In the genomic region with DNA sequence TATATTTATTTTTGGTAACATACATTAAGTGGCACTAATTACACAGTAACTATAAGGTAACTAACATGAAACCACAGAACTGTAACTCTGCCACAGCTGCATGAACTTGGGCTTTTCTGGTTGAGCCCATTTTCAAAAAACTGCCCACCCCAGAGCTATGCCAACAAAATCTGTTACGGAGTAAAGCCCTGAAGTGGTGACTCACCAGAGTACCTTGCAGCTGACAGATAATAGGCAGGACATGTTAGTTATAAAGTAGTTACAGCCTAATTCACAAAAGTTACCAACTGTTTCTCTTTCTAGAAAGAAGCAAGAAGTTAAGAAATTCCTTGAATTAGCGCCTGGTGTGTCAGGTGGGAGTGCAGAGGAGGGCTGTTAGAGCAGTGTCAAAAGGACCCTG, we compare ENCODE assay signal across 1 cellular context.
TF ChIP-seq lines count a peak whose summit lies in the region.

No MANE protein-coding gene starts in this region.

TF ChIP-seq in HCT116, 20 proteins besides CTCF, POLR2A, EP300 and RAD21 (continued from another document):
- TF ChIP-seq YY1 (IDR thresholded peaks at IDR 0.05; ENCODE audit: extremely low read depth, insufficient replicate concordance, low read depth, low read length) (no peak), ZFX (IDR thresholded peaks at IDR 0.05) (no peak), POLR2AphosphoS5 (IDR thresholded peaks at IDR 0.05; ENCODE audit: low read depth, low read length) (peak; percentile 24; the same call in 1 of the 2 replicates), FOSL1 (IDR thresholded peaks at IDR 0.05; ENCODE audit: low read depth) (peak; percentile 20; the same call in 1 of the 2 replicates), ELF1 (IDR thresholded peaks at IDR 0.05; ENCODE audit: borderline replicate concordance, low read depth) (no peak), CBX3 (IDR thresholded peaks at IDR 0.05; ENCODE audit: low read depth) (no peak)
- TF ChIP-seq, protein P1, sequence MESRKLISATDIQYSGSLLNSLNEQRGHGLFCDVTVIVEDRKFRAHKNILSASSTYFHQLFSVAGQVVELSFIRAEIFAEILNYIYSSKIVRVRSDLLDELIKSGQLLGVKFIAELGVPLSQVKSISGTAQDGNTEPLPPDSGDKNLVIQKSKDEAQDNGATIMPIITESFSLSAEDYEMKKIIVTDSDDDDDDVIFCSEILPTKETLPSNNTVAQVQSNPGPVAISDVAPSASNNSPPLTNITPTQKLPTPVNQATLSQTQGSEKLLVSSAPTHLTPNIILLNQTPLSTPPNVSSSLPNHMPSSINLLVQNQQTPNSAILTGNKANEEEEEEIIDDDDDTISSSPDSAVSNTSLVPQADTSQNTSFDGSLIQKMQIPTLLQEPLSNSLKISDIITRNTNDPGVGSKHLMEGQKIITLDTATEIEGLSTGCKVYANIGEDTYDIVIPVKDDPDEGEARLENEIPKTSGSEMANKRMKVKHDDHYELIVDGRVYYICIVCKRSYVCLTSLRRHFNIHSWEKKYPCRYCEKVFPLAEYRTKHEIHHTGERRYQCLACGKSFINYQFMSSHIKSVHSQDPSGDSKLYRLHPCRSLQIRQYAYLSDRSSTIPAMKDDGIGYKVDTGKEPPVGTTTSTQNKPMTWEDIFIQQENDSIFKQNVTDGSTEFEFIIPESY (IDR thresholded peaks at IDR 0.05; ENCODE audit: extremely low read depth, insufficient replicate concordance, low read length), result no peak
- TF ChIP-seq, protein P2, sequence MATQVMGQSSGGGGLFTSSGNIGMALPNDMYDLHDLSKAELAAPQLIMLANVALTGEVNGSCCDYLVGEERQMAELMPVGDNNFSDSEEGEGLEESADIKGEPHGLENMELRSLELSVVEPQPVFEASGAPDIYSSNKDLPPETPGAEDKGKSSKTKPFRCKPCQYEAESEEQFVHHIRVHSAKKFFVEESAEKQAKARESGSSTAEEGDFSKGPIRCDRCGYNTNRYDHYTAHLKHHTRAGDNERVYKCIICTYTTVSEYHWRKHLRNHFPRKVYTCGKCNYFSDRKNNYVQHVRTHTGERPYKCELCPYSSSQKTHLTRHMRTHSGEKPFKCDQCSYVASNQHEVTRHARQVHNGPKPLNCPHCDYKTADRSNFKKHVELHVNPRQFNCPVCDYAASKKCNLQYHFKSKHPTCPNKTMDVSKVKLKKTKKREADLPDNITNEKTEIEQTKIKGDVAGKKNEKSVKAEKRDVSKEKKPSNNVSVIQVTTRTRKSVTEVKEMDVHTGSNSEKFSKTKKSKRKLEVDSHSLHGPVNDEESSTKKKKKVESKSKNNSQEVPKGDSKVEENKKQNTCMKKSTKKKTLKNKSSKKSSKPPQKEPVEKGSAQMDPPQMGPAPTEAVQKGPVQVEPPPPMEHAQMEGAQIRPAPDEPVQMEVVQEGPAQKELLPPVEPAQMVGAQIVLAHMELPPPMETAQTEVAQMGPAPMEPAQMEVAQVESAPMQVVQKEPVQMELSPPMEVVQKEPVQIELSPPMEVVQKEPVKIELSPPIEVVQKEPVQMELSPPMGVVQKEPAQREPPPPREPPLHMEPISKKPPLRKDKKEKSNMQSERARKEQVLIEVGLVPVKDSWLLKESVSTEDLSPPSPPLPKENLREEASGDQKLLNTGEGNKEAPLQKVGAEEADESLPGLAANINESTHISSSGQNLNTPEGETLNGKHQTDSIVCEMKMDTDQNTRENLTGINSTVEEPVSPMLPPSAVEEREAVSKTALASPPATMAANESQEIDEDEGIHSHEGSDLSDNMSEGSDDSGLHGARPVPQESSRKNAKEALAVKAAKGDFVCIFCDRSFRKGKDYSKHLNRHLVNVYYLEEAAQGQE (IDR thresholded peaks at IDR 0.05; ENCODE audit: low read depth), result no peak
